ENCODE assay signal across 8 cellular contexts in the genomic region with DNA sequence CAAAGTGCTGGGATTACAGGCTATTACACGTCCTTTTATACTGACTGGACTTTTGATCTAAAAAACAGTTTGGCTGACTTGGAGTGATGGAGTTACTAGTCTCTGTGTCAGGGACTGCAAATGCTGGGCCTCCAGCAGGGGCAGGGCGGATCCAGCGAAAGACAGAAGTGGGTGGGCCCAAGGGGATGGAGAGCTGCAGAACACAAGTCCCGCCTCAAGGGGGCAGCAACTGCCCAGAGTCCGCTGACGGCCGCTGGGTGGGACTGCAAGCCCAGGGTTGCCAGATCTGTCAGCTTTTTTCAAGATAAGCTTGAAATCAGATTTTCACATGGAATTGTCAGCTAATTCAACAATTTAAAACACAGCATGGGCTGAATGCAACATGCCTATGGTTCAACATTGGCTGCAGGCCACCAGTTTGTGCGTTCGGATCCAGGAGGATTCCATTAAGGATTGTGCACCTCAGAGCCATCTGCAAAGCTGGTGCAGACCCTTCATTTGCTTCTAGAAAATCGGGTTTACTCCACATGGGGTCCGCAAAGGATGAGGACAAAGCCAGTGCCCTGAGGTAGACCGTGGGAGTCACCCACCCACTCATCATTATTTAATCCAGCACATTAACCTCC. TPM values are rescaled to one million over a fixed set of nuclear protein-coding genes. Genes with fewer than 3 reads are reported as not detected.
DNase-seq lines count a peak whose midpoint lies in the region; ATAC-seq and TF ChIP-seq lines count a peak whose summit lies in the region.

No MANE protein-coding gene starts in this region.

- CTCF ChIA-PET in CD4-positive, alpha-beta memory T cell (lab: Charles Lee; ENCODE audit: partially characterized antibody) = interaction anchor here (0.5 to 19.0 kb wide), 40 partner anchors 9 to 1432 kb away, joined by 3 to 583 read pairs (median 5); a partner anchor contains a TSS
- CTCF ChIA-PET in activated CD8-positive, alpha-beta T cell treated with anti-CD3 and anti-CD28 coated beads for 36 hours (lab: Charles Lee) = interaction anchor here (0.6 to 20.0 kb wide), 57 partner anchors 9 to 465 kb away, joined by 3 to 417 read pairs (median 5); a partner anchor contains a TSS

- H3K36me3 ChIP-seq in CD4-positive, alpha-beta memory T cell (ENCODE audit: insufficient read depth, low read length) = no peaks in the 10 kb centered on the region

- no peak overlapping the region for H3K4me3 ChIP-seq in CD4-positive, alpha-beta memory T cell (ENCODE audit: low read length in 2 of 2)
- H3K4me3 ChIP-seq in dorsolateral prefrontal cortex = peak overlapping the region in 33 of 59 donors; percentile 1 to 39 (median 15)

- peak; percentile 100 for ATAC-seq in activated CD8-positive, alpha-beta T cell treated with anti-CD3 and anti-CD28 coated beads for 36 hours

- H3K4me1 Mint-ChIP-seq in CD4-positive, alpha-beta memory T cell = peaks cover 4 to 9% (median 7%) of the 10 kb centered on the region in 4 donors
- H3K4me1 Mint-ChIP-seq in activated CD8-positive, alpha-beta T cell treated with anti-CD3 and anti-CD28 coated beads for 36 hours (ENCODE audit: low read depth) = peaks cover 17% of the 10 kb centered on the region

- no peak overlapping the region for H3K27ac ChIP-seq in CD4-positive, alpha-beta memory T cell (ENCODE audit: low read depth, low read length)
- peak overlapping the region; percentile 43 to 99 (median 95) for H3K27ac ChIP-seq in dorsolateral prefrontal cortex

- TF ChIP-seq CTCF in GM20000 (IDR thresholded peaks at IDR 0.05; ENCODE audit: extremely low read depth, missing control alignments) = peak; percentile 88
- peak; percentile 97 for TF ChIP-seq CTCF in activated CD8-positive, alpha-beta T cell treated with anti-CD3 and anti-CD28 coated beads for 36 hours (IDR thresholded peaks at IDR 0.05)
- TF ChIP-seq CTCF in dorsolateral prefrontal cortex (IDR thresholded peaks at IDR 0.05 in 54 of 56, conservative IDR thresholded peaks at IDR 0.05 in 2 of 56; ENCODE audit: low read depth in 1 of 56, partially characterized antibody in 56 of 56) = peak; percentile 93 to 100 (median 99)

- H3K9me3 Mint-ChIP-seq in CD4-positive, alpha-beta memory T cell = no peaks in the 10 kb centered on the region
- H3K9me3 Mint-ChIP-seq in activated CD8-positive, alpha-beta T cell treated with anti-CD3 and anti-CD28 coated beads for 36 hours = no peaks in the 10 kb centered on the region

- no peaks in the 10 kb centered on the region for H3K27me3 ChIP-seq in CD4-positive, alpha-beta memory T cell (ENCODE audit: insufficient read depth, low read length)
- H3K27me3 ChIP-seq in dorsolateral prefrontal cortex = no peaks in the 10 kb centered on the region

- peak overlapping the region in 1 of 8 donors; percentile 23 for H3K4me3 Mint-ChIP-seq in CD4-positive, alpha-beta memory T cell
- H3K4me3 Mint-ChIP-seq in activated CD8-positive, alpha-beta T cell treated with anti-CD3 and anti-CD28 coated beads for 36 hours = no peak overlapping the region

- H3K4me1 ChIP-seq in CD4-positive, alpha-beta memory T cell (ENCODE audit: insufficient read depth, low read length) = peaks cover 10% of the 10 kb centered on the region

- no peaks in the 10 kb centered on the region for H3K9me3 ChIP-seq in CD4-positive, alpha-beta memory T cell (ENCODE audit: control insufficient read depth in 1 of 2, low read length in 2 of 2)

- intact Hi-C loops in CD4-positive, alpha-beta memory T cell (cut with micrococcal nuclease) = loop anchor here (1.0 to 5.0 kb wide), 5 partner anchors 10 to 252 kb away; a partner anchor contains a TSS
- intact Hi-C loops in activated CD8-positive, alpha-beta T cell treated with anti-CD3 and anti-CD28 coated beads for 36 hours (cut with micrococcal nuclease) = loop anchor here (1.0 kb wide), 1 partner anchor 103 kb away; a partner anchor contains a TSS
- intact Hi-C loops in dorsolateral prefrontal cortex (cut with DNase I) = loop anchor here (1.0 to 10.0 kb wide), 5 partner anchors 103 to 249 kb away; a partner anchor contains a TSS

- DNase-seq in CD4-positive, alpha-beta memory T cell = peak; percentile 89 to 92 (median 91)
- DNase-seq in GM20000 (ENCODE audit: low spot score) = peak; percentile 92
- peak in 73 of 76 experiments; percentile 28 to 92 (median 82) for DNase-seq in HUDEP-2 (lab: John Stamatoyannopoulos, UW; ENCODE audit: unreplicated experiment in 76 of 76)
- DNase-seq in NK-92 treated with Interleukin-12 subunit alpha and Interleukin-12 subunit beta, amount 100 ng/mL, for 24 hours (lab: John Stamatoyannopoulos, UW) = peak; percentile 70
- peak; percentile 93 for DNase-seq in activated CD8-positive, alpha-beta T cell treated with anti-CD3 and anti-CD28 coated beads for 36 hours
- DNase-seq in dorsolateral prefrontal cortex = peak; percentile 86 to 95 (median 92)
- peak; percentile 94 to 95 for DNase-seq in lung microvascular endothelial cell (ENCODE audit: low read depth in 2 of 2)
- DNase-seq in stimulated activated CD8-positive, alpha-beta memory T cell treated with anti-CD3 and anti-CD28 coated beads, Interleukin-12 subunit alpha, Interleukin-12 subunit beta, amount 100 ng/mL, for 1 hour (ENCODE audit: low read depth) = peak; percentile 85

- H3K27me3 Mint-ChIP-seq in CD4-positive, alpha-beta memory T cell = no peaks in the 10 kb centered on the region
- no peaks in the 10 kb centered on the region for H3K27me3 Mint-ChIP-seq in activated CD8-positive, alpha-beta T cell treated with anti-CD3 and anti-CD28 coated beads for 36 hours

- H3K36me3 Mint-ChIP-seq in CD4-positive, alpha-beta memory T cell = peaks cover 0 to 5% of the 10 kb centered on the region in 2 donors
- H3K36me3 Mint-ChIP-seq in activated CD8-positive, alpha-beta T cell treated with anti-CD3 and anti-CD28 coated beads for 36 hours (ENCODE audit: low read depth) = peaks cover 24% of the 10 kb centered on the region

- POLR2A ChIA-PET in CD4-positive, alpha-beta memory T cell (lab: Charles Lee; ENCODE audit: partially characterized antibody) = interaction anchor here (0.7 to 4.2 kb wide), 12 partner anchors 10 to 219 kb away, joined by 3 to 71 read pairs (median 8); a partner anchor contains a TSS
- POLR2A ChIA-PET in activated CD8-positive, alpha-beta T cell treated with anti-CD3 and anti-CD28 coated beads for 36 hours (lab: Charles Lee) = interaction anchor here (0.9 to 15.7 kb wide), 10 partner anchors 10 to 127 kb away, joined by 3 to 160 read pairs (median 4); a partner anchor contains a TSS

- peak overlapping the region in 6 of 7 donors; percentile 4 to 73 (median 58) for H3K27ac Mint-ChIP-seq in CD4-positive, alpha-beta memory T cell
- no peak overlapping the region for H3K27ac Mint-ChIP-seq in activated CD8-positive, alpha-beta T cell treated with anti-CD3 and anti-CD28 coated beads for 36 hours

RNA-seq across cellular contexts. Expression of a gene that starts 10.7 kb away (rescaled TPM):
- total RNA-seq in CD4-positive, alpha-beta memory T cell = 10 to 100 TPM; 34.5 to 37.1 TPM
- polyA plus RNA-seq in CD4-positive, alpha-beta memory T cell = 10 to 100 TPM; 53.7 to 85.2 TPM
- total RNA-seq in activated CD8-positive, alpha-beta T cell treated with anti-CD3 and anti-CD28 coated beads for 36 hours = 100 to 1,000 TPM; 487 to 493 TPM
- total RNA-seq in dorsolateral prefrontal cortex (1,000 to 10,000 TPM in 1 of 120 experiments, 100 to 1,000 TPM in 119; 153 to 1,009 (median 725) TPM), lung microvascular endothelial cell (162 and 212 TPM in 2 replicates)

RNA-seq across cellular contexts. Expression of a gene that starts 20.0 kb away (rescaled TPM):
- 1 to 10 TPM; 2.1 to 2.6 TPM for total RNA-seq in CD4-positive, alpha-beta memory T cell
- polyA plus RNA-seq in CD4-positive, alpha-beta memory T cell = under 1 TPM in 1 of 2 donors, not detected in 1; 0.29 TPM
- 1 to 10 TPM; 6.8 to 8.0 TPM for total RNA-seq in activated CD8-positive, alpha-beta T cell treated with anti-CD3 and anti-CD28 coated beads for 36 hours
- total RNA-seq in dorsolateral prefrontal cortex (10 to 100 TPM in 41 of 120 experiments, 1 to 10 TPM in 79; 5.7 to 12.6 (median 9.3) TPM), lung microvascular endothelial cell (8.3 and 18.7 TPM in 2 replicates)

RNA-seq across cellular contexts. Expression of a gene that starts 36.2 kb away (rescaled TPM):
- not detected for total RNA-seq in CD4-positive, alpha-beta memory T cell
- not detected for polyA plus RNA-seq in CD4-positive, alpha-beta memory T cell
- 10 to 100 TPM in 1 of 2 experiments, 1 to 10 TPM in 1; 8.8 to 10.3 TPM for total RNA-seq in activated CD8-positive, alpha-beta T cell treated with anti-CD3 and anti-CD28 coated beads for 36 hours
- 1 to 10 TPM in 112 of 120 experiments, under 1 TPM in 8; 0.35 to 4.7 (median 2.0) TPM for total RNA-seq in dorsolateral prefrontal cortex
- total RNA-seq in lung microvascular endothelial cell = 0.60 and 2.0 TPM in 2 replicates

Comparison
In these comparisons a context has a peak if more than half of its experiments do, and no peak if none do; other contexts are left out.
1. H3K4me3 ChIP-seq: peak in dorsolateral prefrontal cortex (33 of 59); none in CD4-positive, alpha-beta memory T cell (0 of 2).
2. Peak in every context shown above with its lines, with median percentiles within 50 percentile points of each other: DNase-seq and CTCF ChIP-seq.